In the genomic region with DNA sequence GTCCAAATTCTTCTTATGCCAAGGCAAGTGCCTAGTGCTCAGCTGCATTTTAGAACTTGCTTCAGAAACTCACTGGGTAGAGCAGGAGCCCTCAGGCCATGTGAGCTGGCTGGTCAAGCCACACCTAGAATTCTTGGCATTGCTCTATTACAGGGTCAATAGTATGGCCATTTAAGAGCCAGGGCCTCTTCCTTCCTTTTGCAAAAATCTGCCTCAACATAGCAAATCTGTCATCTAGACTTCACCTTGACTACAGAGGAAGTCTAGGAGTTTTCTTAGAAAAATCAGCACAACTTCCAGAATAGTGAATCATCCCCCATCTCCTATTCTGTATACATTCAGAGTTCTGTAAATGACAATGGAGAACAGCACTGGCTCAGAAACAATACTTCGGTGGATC, we compare ENCODE assay signal across 25 cellular contexts.
DNase-seq lines count a peak whose midpoint lies in the region; ATAC-seq, FAIRE-seq and TF ChIP-seq lines count a peak whose summit lies in the region.
"Had no signal": no experiment of that assay in that cellular context is flagged by ENCODE, and none has a peak within 500 bp of the region (broad histone marks: within the 10 kb centered on the region; RNA-seq: fewer than 3 reads in every experiment).

No MANE protein-coding gene starts in this region.

- ATAC-seq in A549 (peak in 1 of 2 experiments; percentile 77; a peak in 3 of 6 replicates), Right ventricle myocardium inferior (no peak), right lobe of liver (no peak)
- ATAC-seq: HCT116, mucosa of descending colon, WTC11 had no signal

- no peak for TF ChIP-seq RAD21 in A549 (conservative IDR thresholded peaks at IDR 0.05 in 1 of 2, IDR thresholded peaks at IDR 0.05 in 1 of 2)

- DNase-seq in A549 (ENCODE audit: low read depth in 1 of 2, low spot score in 1 of 2), result peak in 1 of 2 experiments; percentile 52
- peak; percentile 20 for DNase-seq in LoVo (ENCODE audit: low spot score)
- DNase-seq in keratinocyte (ENCODE audit: low read depth, low spot score), result no peak
- no peak for DNase-seq in Right ventricle myocardium inferior (ENCODE audit: missing footprints)
- no peak for DNase-seq in right lobe of liver
- no peak for DNase-seq in right atrium auricular region (ENCODE audit: low spot score)
- no peak for DNase-seq in GM13977 (ENCODE audit: low spot score)
- DNase-seq: activated CD4-positive, alpha-beta memory T cell treated with anti-CD3 and anti-CD28 coated beads for 36 hours; activated naive CD4-positive, alpha-beta T cell treated with anti-CD3 and anti-CD28 coated beads, Interleukin-2, amount 50 U/mL, for 16 hours; activated T-cell treated with anti-CD3 and anti-CD28 coated beads, Interleukin-2, amount 50 U/mL, for 24 hours; BE2C; effector memory CD4-positive, alpha-beta T cell; left ventricle myocardium inferior; mucosa of descending colon; NCI-H1694 treated with DMSO at 0.1 percent for 48 hours; NCI-H774; spleen; stimulated activated CD4-positive, alpha-beta T cell treated with anti-CD3 and anti-CD28 coated beads, Interleukin-4, amount 100 ng/mL, for 4 hours; stomach; upper lobe of left lung had no signal

- no peaks in the 10 kb centered on the region for H3K9me1 ChIP-seq in keratinocyte (ENCODE audit: control insufficient read depth, extremely low read depth, insufficient read depth, low read length)

- H3K36me3 ChIP-seq in keratinocyte (ENCODE audit: control insufficient read depth in 2 of 2, extremely low read depth in 1 of 2, insufficient read depth in 2 of 2, low read length in 2 of 2) (no peaks in the 10 kb centered on the region), right lobe of liver (no peaks in the 10 kb centered on the region), right atrium auricular region (peaks cover 7% of the 10 kb centered on the region)
- H3K36me3 ChIP-seq: spleen, upper lobe of left lung had no signal

- H2AFZ ChIP-seq in keratinocyte (ENCODE audit: control insufficient read depth, low read length), result no peak overlapping the region

- peaks cover 72% of the 10 kb centered on the region for H3K4me1 Mint-ChIP-seq in brain

- H3K4me2 ChIP-seq in A549 (0 out of 3 replicates have a peak overlapping the region, but pooled peaks have one; percentile 34), keratinocyte (ENCODE audit: control insufficient read depth, extremely low read depth, insufficient read depth, low read depth, low read length) (peak overlapping the region; percentile 4)

- TF ChIP-seq CTCF in A549 (IDR thresholded peaks at IDR 0.05) (no peak), brain (conservative IDR thresholded peaks at IDR 0.05) (no peak), keratinocyte (optimal IDR thresholded peaks at IDR 0.05 in 1 of 3, IDR thresholded peaks at IDR 0.05 in 1 of 3, conservative IDR thresholded peaks at IDR 0.05 in 1 of 3; ENCODE audit: extremely low read depth in 1 of 3, insufficient read depth in 2 of 3, low read length in 3 of 3) (no peak), right lobe of liver (IDR thresholded peaks at IDR 0.05) (no peak), right atrium auricular region (IDR thresholded peaks at IDR 0.05) (no peak), GM13977 (IDR thresholded peaks at IDR 0.05; ENCODE audit: extremely low read depth, insufficient read depth, missing control alignments) (no peak)

- no peaks in the 10 kb centered on the region for H3K27me3 Mint-ChIP-seq in brain

- no peaks in the 10 kb centered on the region for H3K79me2 ChIP-seq in keratinocyte (ENCODE audit: control insufficient read depth, insufficient read depth, low read length)

- no peak overlapping the region for H3K9ac ChIP-seq in keratinocyte (ENCODE audit: control insufficient read depth, extremely low read depth, insufficient read depth, low read length)

- H3K9me3 ChIP-seq in A549, result no peaks in the 10 kb centered on the region
- H3K9me3 ChIP-seq in keratinocyte (ENCODE audit: control insufficient read depth, low read depth, low read length), result no peaks in the 10 kb centered on the region
- no peaks in the 10 kb centered on the region for H3K9me3 ChIP-seq in right lobe of liver
- no peaks in the 10 kb centered on the region for H3K9me3 ChIP-seq in right atrium auricular region
- H3K9me3 ChIP-seq: BE2C, left ventricle myocardium inferior, mucosa of descending colon, spleen, stomach, upper lobe of left lung had no signal

- TF ChIP-seq EP300 in A549 (IDR thresholded peaks at IDR 0.05), result no peak

- peak overlapping the region in 1 of 5 experiments; percentile 20 for H3K4me3 Mint-ChIP-seq in brain
- H3K4me3 Mint-ChIP-seq: activated CD4-positive, alpha-beta memory T cell treated with anti-CD3 and anti-CD28 coated beads for 36 hours; activated T-cell treated with anti-CD3 and anti-CD28 coated beads, Interleukin-2, amount 50 U/mL, for 24 hours; WTC11 had no signal

- 40% methylated on average over 1 of the region's 1 CpG for WGBS in A549 (ENCODE audit: missing lambda C conversion rate)
- WGBS in right lobe of liver (ENCODE audit: insufficient coverage, low coverage, low lambda C conversion rate, missing lambda C conversion rate), result 25% methylated on average over 1 of the region's 1 CpG

- no peak overlapping the region for H3K4me3 ChIP-seq in A549
- H3K4me3 ChIP-seq in keratinocyte (ENCODE audit: control insufficient read depth in 2 of 3, extremely low read depth in 1 of 3, insufficient read depth in 2 of 3, low read depth in 1 of 3, low read length in 3 of 3), result no peak overlapping the region
- no peak overlapping the region for H3K4me3 ChIP-seq in right lobe of liver
- no peak overlapping the region for H3K4me3 ChIP-seq in right atrium auricular region
- H3K4me3 ChIP-seq: left ventricle myocardium inferior, mucosa of descending colon, spleen, stomach, upper lobe of left lung had no signal

- FAIRE-seq in A549 (lab: Jason Lieb, UNC) (no peak), keratinocyte (lab: Jason Lieb, UNC) (peak; percentile 51)
- FAIRE-seq: astrocyte had no signal

- POLR2A ChIA-PET in A549 (lab: Yijun Ruan, JAX), result no interaction called here

- H3K9me3 Mint-ChIP-seq in brain, result no peaks in the 10 kb centered on the region
- H3K9me3 Mint-ChIP-seq: activated CD4-positive, alpha-beta memory T cell treated with anti-CD3 and anti-CD28 coated beads for 36 hours; activated T-cell treated with anti-CD3 and anti-CD28 coated beads, Interleukin-2, amount 50 U/mL, for 24 hours; WTC11 had no signal

- no peaks in the 10 kb centered on the region for H4K20me1 ChIP-seq in keratinocyte (ENCODE audit: control insufficient read depth, extremely low read depth, insufficient read depth, low read length)

- H3K27me3 ChIP-seq in keratinocyte (ENCODE audit: control insufficient read depth, extremely low read depth, insufficient read depth, low read length) (no peaks in the 10 kb centered on the region), right lobe of liver (no peaks in the 10 kb centered on the region), right atrium auricular region (no peaks in the 10 kb centered on the region)
- H3K27me3 ChIP-seq: BE2C, stomach, upper lobe of left lung had no signal

- H3K27ac ChIP-seq in A549 (no peak overlapping the region), keratinocyte (ENCODE audit: control insufficient read depth, insufficient read depth, low read length) (no peak overlapping the region), right lobe of liver (no peak overlapping the region), right atrium auricular region (no peak overlapping the region)
- H3K27ac ChIP-seq: 22Rv1, left ventricle myocardium inferior, spleen, stomach, upper lobe of left lung had no signal

- dilution Hi-C loops in keratinocyte (cut with MboI; ENCODE audit: extremely low pct_ligation_motif_present, low sequenced_read_pairs), result no loop called here

- CTCF ChIA-PET in A549 (lab: Yijun Ruan, JAX), result interaction anchor here (0.6 kb wide), 1 partner anchor 285 kb away, joined by 3 read pairs; no protein-coding TSS in a partner anchor

- peak overlapping the region; percentile 35 to 100 (median 83) for H3K27ac Mint-ChIP-seq in brain
- H3K27ac Mint-ChIP-seq: activated CD4-positive, alpha-beta memory T cell treated with anti-CD3 and anti-CD28 coated beads for 36 hours; activated T-cell treated with anti-CD3 and anti-CD28 coated beads, Interleukin-2, amount 50 U/mL, for 24 hours; WTC11 had no signal

- intact Hi-C loops in Right ventricle myocardium inferior (cut with DNase I) (no loop called here), right lobe of liver (cut with DNase I) (no loop called here)

- H3K4me1 ChIP-seq in A549 (peaks cover 27% of the 10 kb centered on the region; the same call in 2 of the 3 replicates), keratinocyte (ENCODE audit: control insufficient read depth, extremely low read depth, insufficient read depth, low read length) (peaks cover 16% of the 10 kb centered on the region), right lobe of liver (no peaks in the 10 kb centered on the region), right atrium auricular region (peaks cover 0 to 31% of the 10 kb centered on the region in 2 donors)
- H3K4me1 ChIP-seq: spleen, upper lobe of left lung had no signal

- in situ Hi-C loops in GM13977 (cut with MboI; ENCODE audit: low pct_unique_long_range_greater_than_20kb, low sequenced_read_pairs, unreplicated experiment), result no loop called here

- H3K36me3 Mint-ChIP-seq in brain, result peaks cover 49% of the 10 kb centered on the region
- H3K36me3 Mint-ChIP-seq: activated CD4-positive, alpha-beta memory T cell treated with anti-CD3 and anti-CD28 coated beads for 36 hours; WTC11 had no signal

- no peak for TF ChIP-seq POLR2A in A549 (IDR thresholded peaks at IDR 0.05; ENCODE audit: low read length)
- no peak for TF ChIP-seq POLR2A in right lobe of liver (IDR thresholded peaks at IDR 0.05)

TF ChIP-seq in A549, 52 proteins besides CTCF, POLR2A, EP300 and RAD21:
- TF ChIP-seq PBX3 (IDR thresholded peaks at IDR 0.05), result no peak
